8 cellular contexts compared by ENCODE assay signal in genomic region chr22:40178417-40179409, GRCh38. TPM values are rescaled to one million over a fixed set of nuclear protein-coding genes. Genes with fewer than 3 reads are reported as not detected.
DNase-seq lines count a peak whose midpoint lies in the region; ATAC-seq and TF ChIP-seq lines count a peak whose summit lies in the region.

No MANE protein-coding gene starts in this region.

- peak overlapping the region; percentile 75 for H3K4me3 ChIP-seq in GM12864 (ENCODE audit: low read depth, low read length)
- H3K4me3 ChIP-seq in epithelial cell of proximal tubule (ENCODE audit: low read depth, low read length): peak overlapping the region; percentile 84
- peak overlapping the region; percentile 83 for H3K4me3 ChIP-seq in mucosa of stomach (ENCODE audit: low read length)
- H3K4me3 ChIP-seq in upper lobe of left lung: peak overlapping the region; percentile 53 to 67 (median 62)

- no peak for TF ChIP-seq EP300 in upper lobe of left lung (IDR thresholded peaks at IDR 0.05)

- H3K27ac Mint-ChIP-seq in activated CD4-positive, alpha-beta T cell treated with anti-CD3 and anti-CD28 coated beads, Interleukin-2, amount 10 ng/mL, durations not matched to agents 7 days and 5 days: peak overlapping the region; percentile 89

- H3K4me1 ChIP-seq in mucosa of stomach (ENCODE audit: control insufficient read depth, insufficient read depth, low read length) (peaks cover 47% of the 10 kb centered on the region), upper lobe of left lung (peaks cover 41 to 72% (median 51%) of the 10 kb centered on the region in 4 donors)

- ATAC-seq in upper lobe of left lung (ENCODE audit: low FRiP score in 2 of 2) (peak in 1 of 2 donors; percentile 49), HG03571 (IDR thresholded peaks at IDR 0.05; ENCODE audit: unreplicated experiment) (no peak), HG02588 (IDR thresholded peaks at IDR 0.05; ENCODE audit: unreplicated experiment) (no peak)

- WGBS in upper lobe of left lung, 2 donors: 1% methylated on average over 17 of the region's 17 CpGs

- CTCF ChIA-PET in activated CD4-positive, alpha-beta T cell treated with anti-CD3 and anti-CD28 coated beads, Interleukin-2, amount 10 ng/mL, durations not matched to agents 7 days and 5 days (lab: Charles Lee): interaction anchor here (1.1 kb wide), 2 partner anchors 10 to 14 kb away, joined by 3 to 4 read pairs; no protein-coding TSS in a partner anchor

- H3K27ac ChIP-seq in upper lobe of left lung: peak overlapping the region; percentile 55 to 89 (median 81)

- peaks cover 55% of the 10 kb centered on the region for H3K4me1 Mint-ChIP-seq in activated CD4-positive, alpha-beta T cell treated with anti-CD3 and anti-CD28 coated beads, Interleukin-2, amount 10 ng/mL, durations not matched to agents 7 days and 5 days

- peak overlapping the region; percentile 93 for H3K4me3 Mint-ChIP-seq in activated CD4-positive, alpha-beta T cell treated with anti-CD3 and anti-CD28 coated beads, Interleukin-2, amount 10 ng/mL, durations not matched to agents 7 days and 5 days

- H3K9ac ChIP-seq in mucosa of stomach (ENCODE audit: low read length): peak overlapping the region; percentile 82

- H3K36me3 ChIP-seq in mucosa of stomach (ENCODE audit: control insufficient read depth, insufficient read depth, low read length): no peaks in the 10 kb centered on the region
- no peaks in the 10 kb centered on the region for H3K36me3 ChIP-seq in upper lobe of left lung

- TF ChIP-seq CTCF in GM12864 (IDR thresholded peaks at IDR 0.05; ENCODE audit: low read depth, low read length, missing control alignments): no peak
- TF ChIP-seq CTCF in epithelial cell of proximal tubule (conservative IDR thresholded peaks at IDR 0.05; ENCODE audit: low read depth, low read length): no peak
- no peak for TF ChIP-seq CTCF in upper lobe of left lung (IDR thresholded peaks at IDR 0.05)

- DNase-seq in GM12864 (ENCODE audit: low read depth) (no peak), NCI-H146 (lab: John Stamatoyannopoulos, UW) (peak; percentile 39), epithelial cell of proximal tubule (ENCODE audit: low read depth) (no peak), upper lobe of left lung (peak in 1 of 2 donors; percentile 30)
- peak; percentile 63 for DNase-seq in activated CD4-positive, alpha-beta T cell treated with anti-CD3 and anti-CD28 coated beads, Interleukin-2, amount 10 ng/mL, durations not matched to agents 7 days and 5 days

- no peaks in the 10 kb centered on the region for H3K9me3 ChIP-seq in mucosa of stomach (ENCODE audit: control insufficient read depth, low read length)
- H3K9me3 ChIP-seq in upper lobe of left lung: no peaks in the 10 kb centered on the region

- H3K27me3 Mint-ChIP-seq in activated CD4-positive, alpha-beta T cell treated with anti-CD3 and anti-CD28 coated beads, Interleukin-2, amount 10 ng/mL, durations not matched to agents 7 days and 5 days: no peaks in the 10 kb centered on the region

- POLR2A ChIA-PET in activated CD4-positive, alpha-beta T cell treated with anti-CD3 and anti-CD28 coated beads, Interleukin-2, amount 10 ng/mL, durations not matched to agents 7 days and 5 days (lab: Charles Lee): interaction anchor here (0.9 to 1.5 kb wide), 2 partner anchors 135 to 168 kb away, joined by 4 to 8 read pairs; partner anchors contain the start of gene ADSL

- no peaks in the 10 kb centered on the region for H3K9me3 Mint-ChIP-seq in activated CD4-positive, alpha-beta T cell treated with anti-CD3 and anti-CD28 coated beads, Interleukin-2, amount 10 ng/mL, durations not matched to agents 7 days and 5 days

- peaks cover 13% of the 10 kb centered on the region for H3K36me3 Mint-ChIP-seq in activated CD4-positive, alpha-beta T cell treated with anti-CD3 and anti-CD28 coated beads, Interleukin-2, amount 10 ng/mL, durations not matched to agents 7 days and 5 days (ENCODE audit: low read depth)

- no peak for TF ChIP-seq POLR2A in upper lobe of left lung (IDR thresholded peaks at IDR 0.05)

- H3K27me3 ChIP-seq in mucosa of stomach (ENCODE audit: control insufficient read depth, insufficient read depth, low read length): no peaks in the 10 kb centered on the region
- no peaks in the 10 kb centered on the region for H3K27me3 ChIP-seq in upper lobe of left lung

RNA-seq across cellular contexts. Expression of gene TNRC6B, which starts 1.0 kb away (rescaled TPM):
- 10 to 100 TPM; 65.1 to 65.2 TPM for total RNA-seq in activated CD4-positive, alpha-beta T cell treated with anti-CD3 and anti-CD28 coated beads, Interleukin-2, amount 10 ng/mL, durations not matched to agents 7 days and 5 days
- 9.4 and 9.5 TPM in 2 replicates for total RNA-seq in epithelial cell of proximal tubule
- total RNA-seq in upper lobe of left lung: 100 to 1,000 TPM in 1 of 6 donors, 10 to 100 TPM in 5; 18.1 to 106 (median 60.3) TPM

Comparison
In these comparisons a context has a peak if more than half of its experiments do, and no peak if none do; other contexts are left out.
1. DNase-seq: peak in NCI-H146 (single experiment) and activated CD4-positive, alpha-beta T cell treated with anti-CD3 and anti-CD28 coated beads, Interleukin-2, amount 10 ng/mL, durations not matched to agents 7 days and 5 days (single experiment); none in GM12864 (single experiment) and epithelial cell of proximal tubule (single experiment).
2. Peak in every context shown above with its lines, with median percentiles within 50 percentile points of each other: H3K4me3 ChIP-seq.